In genomic region chr6:126927841-126928240, GRCh38 we compare ENCODE assay signal across 17 cellular contexts.
DNase-seq lines count a peak whose midpoint lies in the region; TF ChIP-seq lines count a peak whose summit lies in the region.
"Had no signal": no experiment of that assay in that cellular context is flagged by ENCODE, and none has a peak within 500 bp of the region (broad histone marks: within the 10 kb centered on the region; RNA-seq: fewer than 3 reads in every experiment).

No MANE protein-coding gene starts in this region.

- H2AFZ ChIP-seq in hepatocyte, result no peak overlapping the region

- H3K9me2 ChIP-seq in hepatocyte (replicated peaks; ENCODE audit: insufficient read depth), result no peaks in the 10 kb centered on the region

- peak overlapping the region; percentile 2 for H3K4me2 ChIP-seq in hepatocyte
- H3K4me2 ChIP-seq: BLaER1 treated with 17β-estradiol and CSF1 and Interleukin-3, amounts not matched to agents 10 nM and 100 nM had no signal

- no peaks in the 10 kb centered on the region for H3K27me3 ChIP-seq in hepatocyte
- H3K27me3 ChIP-seq: BLaER1 treated with 17β-estradiol and CSF1 and Interleukin-3, amounts not matched to agents 10 nM and 100 nM had no signal

- H3K79me2 ChIP-seq in hepatocyte, result no peaks in the 10 kb centered on the region

- H3K36me3 ChIP-seq in hepatocyte (replicated peaks; ENCODE audit: insufficient read depth, low read depth) (no peaks in the 10 kb centered on the region), mesodermal cell (ENCODE audit: control insufficient read depth, insufficient read depth, low read length) (no peaks in the 10 kb centered on the region)
- H3K36me3 ChIP-seq: BLaER1 treated with 17β-estradiol and CSF1 and Interleukin-3, amounts not matched to agents 10 nM and 100 nM had no signal

- H3K4me3 ChIP-seq in fibroblast of villous mesenchyme (ENCODE audit: low read depth, low read length) (no peak overlapping the region), hepatocyte (no peak overlapping the region), mesodermal cell (ENCODE audit: extremely low read depth, insufficient read depth, low read length, poor library complexity, severe bottlenecking) (no peak overlapping the region)
- H3K4me3 ChIP-seq: BLaER1 treated with 17β-estradiol and CSF1 and Interleukin-3, amounts not matched to agents 10 nM and 100 nM had no signal

- 19% methylated on average over 4 of the region's 4 CpGs for WGBS in hepatocyte (ENCODE audit: low lambda C conversion rate, missing lambda C conversion rate)
- WGBS in mesodermal cell (ENCODE audit: insufficient coverage in 2 of 2), 2 experiments, result 100% methylated on average over 1 to 2 of the region's 4 CpGs

- DNase-seq in fibroblast of villous mesenchyme (ENCODE audit: low read depth) (peak; percentile 84), hepatocyte (ENCODE audit: low spot score) (no peak), NCI-H345 treated with DMSO at 0.1 percent for 48 hours (lab: John Stamatoyannopoulos, UW; ENCODE audit: unreplicated experiment) (no peak), SK-N-DZ (ENCODE audit: low spot score) (no peak), amygdala (lab: John Stamatoyannopoulos, UW) (no peak), NOMO-1 treated with DMSO at 0.1 percent for 48 hours (lab: John Stamatoyannopoulos, UW; ENCODE audit: unreplicated experiment) (no peak)
- DNase-seq: 8988T; ACHN; Caco-2; Calu3; CD4-positive, alpha-beta T cell; CD8-positive, alpha-beta T cell; DMS79 treated with DMSO at 0.1 percent for 48 hours; GF-D8 had no signal

- H4K20me1 ChIP-seq in hepatocyte (ENCODE audit: insufficient read depth, poor library complexity, severe bottlenecking), result no peaks in the 10 kb centered on the region
- H4K20me1 ChIP-seq: BLaER1 treated with 17β-estradiol and CSF1 and Interleukin-3, amounts not matched to agents 10 nM and 100 nM had no signal

- no peaks in the 10 kb centered on the region for H3K4me1 ChIP-seq in hepatocyte (ENCODE audit: insufficient read depth)
- peaks cover 4% of the 10 kb centered on the region for H3K4me1 ChIP-seq in mesodermal cell (ENCODE audit: control insufficient read depth, insufficient read depth, low read length, poor library complexity, severe bottlenecking)
- H3K4me1 ChIP-seq: BLaER1 treated with 17β-estradiol and CSF1 and Interleukin-3, amounts not matched to agents 10 nM and 100 nM; Caco-2 had no signal

- H3K9me3 ChIP-seq in hepatocyte (ENCODE audit: low read depth), result no peaks in the 10 kb centered on the region
- H3K9me3 ChIP-seq in mesodermal cell (ENCODE audit: control insufficient read depth, low read length), result no peaks in the 10 kb centered on the region
- H3K9me3 ChIP-seq: BLaER1 treated with 17β-estradiol and CSF1 and Interleukin-3, amounts not matched to agents 10 nM and 100 nM; Caco-2 had no signal

- no peak for TF ChIP-seq CTCF in fibroblast of villous mesenchyme (IDR thresholded peaks at IDR 0.05; ENCODE audit: insufficient read depth, low read depth, low read length)
- no peak for TF ChIP-seq CTCF in hepatocyte (IDR thresholded peaks at IDR 0.05; ENCODE audit: poor library complexity)

- no peak overlapping the region for H3K27ac ChIP-seq in hepatocyte
- H3K27ac ChIP-seq in mesodermal cell (ENCODE audit: low read depth, low read length, severe bottlenecking), result peak overlapping the region; percentile 24
- H3K27ac ChIP-seq: BLaER1 treated with 17β-estradiol and CSF1 and Interleukin-3, amounts not matched to agents 10 nM and 100 nM; C4-2B had no signal
